Comparison of ENCODE assay signal across 12 cellular contexts in genomic region chr16:50315346-50315997, GRCh38. TPM values are rescaled to one million over a fixed set of nuclear protein-coding genes. Genes with fewer than 3 reads are reported as not detected.
DNase-seq lines count a peak whose midpoint lies in the region; ATAC-seq, FAIRE-seq and TF ChIP-seq lines count a peak whose summit lies in the region.
"Had no signal": no experiment of that assay in that cellular context is flagged by ENCODE, and none has a peak within 500 bp of the region (broad histone marks: within the 10 kb centered on the region; RNA-seq: fewer than 3 reads in every experiment).

No MANE protein-coding gene starts in this region.

- no peak for DNase-seq in CD14-positive monocyte (ENCODE audit: low spot score)
- peak in 2 of 3 donors; percentile 13 to 45 for DNase-seq in Peyer's patch
- no peak for DNase-seq in bronchial epithelial cell (ENCODE audit: low read depth)
- no peak for DNase-seq in nephron progenitor cell
- DNase-seq in NCI-H1436 treated with DMSO at 0.1 percent for 48 hours (lab: John Stamatoyannopoulos, UW): no peak
- DNase-seq in omental fat pad (ENCODE audit: low spot score): no peak
- DNase-seq in mesendoderm: no peak
- DNase-seq: effector memory CD4-positive, alpha-beta T cell; glutamatergic neuron; NCI-H1417 treated with DMSO at 0.1 percent for 48 hours; stimulated activated naive CD4-positive, alpha-beta T cell had no signal

- no peak for ATAC-seq in GM18861 (IDR thresholded peaks at IDR 0.05; ENCODE audit: unreplicated experiment)
- no peak for ATAC-seq in omental fat pad (ENCODE audit: low FRiP score)

- no peak overlapping the region for H2BK15ac ChIP-seq in mesendoderm (replicated peaks; ENCODE audit: low read depth)

- H3K27me3 ChIP-seq in Peyer's patch: no peaks in the 10 kb centered on the region
- no peaks in the 10 kb centered on the region for H3K27me3 ChIP-seq in bronchial epithelial cell (ENCODE audit: control insufficient read depth, insufficient read depth, low read length)
- no peaks in the 10 kb centered on the region for H3K27me3 ChIP-seq in mesendoderm (ENCODE audit: insufficient read depth, low read length, poor library complexity)

- H3K79me1 ChIP-seq in mesendoderm (ENCODE audit: low read length): no peaks in the 10 kb centered on the region

- no peak overlapping the region for H4K8ac ChIP-seq in mesendoderm (ENCODE audit: low read depth, low read length)

- no peak overlapping the region for H3K4me2 ChIP-seq in mesendoderm (ENCODE audit: low read length)

- WGBS in mesendoderm (ENCODE audit: extremely low coverage, insufficient coverage, low lambda C conversion rate): no CpG with 5 or more reads among the region's 15 CpGs

- H3K27ac ChIP-seq in Peyer's patch: no peak overlapping the region
- no peak overlapping the region for H3K27ac ChIP-seq in mesendoderm (ENCODE audit: low read depth, low read length)

- intact Hi-C loops in CD14-positive monocyte (cut with micrococcal nuclease): no loop called here

- no peaks in the 10 kb centered on the region for H3K79me2 ChIP-seq in mesendoderm (ENCODE audit: control insufficient read depth, insufficient read depth, low read length)

- H3K36me3 Mint-ChIP-seq in CD14-positive monocyte: peaks cover 84 to 97% of the 10 kb centered on the region in 2 donors
- peaks cover 52% of the 10 kb centered on the region for H3K36me3 Mint-ChIP-seq in nephron progenitor cell (ENCODE audit: low read depth)

- no peak overlapping the region for H2BK5ac ChIP-seq in mesendoderm (ENCODE audit: low read length)

- H3K4me3 ChIP-seq in Peyer's patch: no peak overlapping the region
- H3K4me3 ChIP-seq in bronchial epithelial cell (ENCODE audit: low read depth, low read length): no peak overlapping the region
- H3K4me3 ChIP-seq in mesendoderm (ENCODE audit: low read length): no peak overlapping the region

- H3K9me3 ChIP-seq in Peyer's patch: no peaks in the 10 kb centered on the region

- peaks cover 0 to 78% (median 0%) of the 10 kb centered on the region in 3 donors for H3K36me3 ChIP-seq in Peyer's patch
- H3K36me3 ChIP-seq in bronchial epithelial cell (ENCODE audit: control insufficient read depth, insufficient read depth, low read length): peaks cover 15% of the 10 kb centered on the region
- H3K36me3 ChIP-seq in mesendoderm (ENCODE audit: control insufficient read depth, insufficient read depth, low read length): peaks cover 7% of the 10 kb centered on the region

- no peaks in the 10 kb centered on the region for H3K9me3 Mint-ChIP-seq in CD14-positive monocyte
- H3K9me3 Mint-ChIP-seq in nephron progenitor cell: no peaks in the 10 kb centered on the region

- peak overlapping the region in 6 of 7 donors; percentile 23 to 93 (median 62) for H3K27ac Mint-ChIP-seq in CD14-positive monocyte
- H3K27ac Mint-ChIP-seq in nephron progenitor cell: peak overlapping the region; percentile 87

- FAIRE-seq in bronchial epithelial cell (lab: Jason Lieb, UNC): peak; percentile 36

- no peak overlapping the region for H3K9ac ChIP-seq in mesendoderm (ENCODE audit: low read length)

- H3K4me3 Mint-ChIP-seq in CD14-positive monocyte (no peak overlapping the region), nephron progenitor cell (no peak overlapping the region)

- H3K4ac ChIP-seq in mesendoderm (ENCODE audit: low read depth, low read length): no peak overlapping the region

- no peak overlapping the region for H4K5ac ChIP-seq in mesendoderm (ENCODE audit: low read length)

- no peak overlapping the region for H2AK5ac ChIP-seq in mesendoderm (ENCODE audit: low read length)

- no peak for TF ChIP-seq CTCF in CD14-positive monocyte (IDR thresholded peaks at IDR 0.05)
- no peak for TF ChIP-seq CTCF in Peyer's patch (IDR thresholded peaks at IDR 0.05)
- no peak for TF ChIP-seq CTCF in bronchial epithelial cell (IDR thresholded peaks at IDR 0.05; ENCODE audit: insufficient read depth, low read length, severe bottlenecking)
- no peak for TF ChIP-seq CTCF in nephron progenitor cell (IDR thresholded peaks at IDR 0.05)
- no peak for TF ChIP-seq CTCF in omental fat pad (IDR thresholded peaks at IDR 0.05)

- TF ChIP-seq POLR2A in Peyer's patch (IDR thresholded peaks at IDR 0.05): no peak

- no peak overlapping the region for H3K23ac ChIP-seq in mesendoderm (ENCODE audit: low read length)

- H3K4me1 Mint-ChIP-seq in CD14-positive monocyte (peaks cover 26% of the 10 kb centered on the region), nephron progenitor cell (peaks cover 13% of the 10 kb centered on the region)

- H3K27me3 Mint-ChIP-seq in CD14-positive monocyte (ENCODE audit: low read depth in 3 of 3): no peaks in the 10 kb centered on the region
- H3K27me3 Mint-ChIP-seq in nephron progenitor cell (ENCODE audit: low read depth, poor library complexity): no peaks in the 10 kb centered on the region

- no peak overlapping the region for H3K18ac ChIP-seq in mesendoderm (ENCODE audit: low read length)

- no peak overlapping the region for H3K56ac ChIP-seq in mesendoderm (ENCODE audit: low read length)

- no peak overlapping the region for H2BK120ac ChIP-seq in mesendoderm (ENCODE audit: low read depth, low read length)

- H3K4me1 ChIP-seq in Peyer's patch (no peaks in the 10 kb centered on the region), mesendoderm (ENCODE audit: control insufficient read depth, low read depth, low read length) (no peaks in the 10 kb centered on the region)

RNA-seq across cellular contexts. Expression of gene ADCY7, which starts 49.1 kb away (rescaled TPM):
- 10 to 100 TPM; 53.1 to 91.5 TPM for polyA plus RNA-seq in CD14-positive monocyte
- total RNA-seq in Peyer's patch: 10 to 100 TPM in 3 of 4 donors, 1 to 10 TPM in 1; 6.5 to 67.7 (median 21.5) TPM
- total RNA-seq in bronchial epithelial cell: 29.2 and 61.7 TPM in 2 replicates
- total RNA-seq in omental fat pad: 10 to 100 TPM; 14.0 to 38.9 (median 21.4) TPM
- 0.58 TPM for polyA plus RNA-seq in mesendoderm (2013, experiment 1 of 2)
- 0.84 TPM for polyA plus RNA-seq in mesendoderm (2013, experiment 2 of 2)

RNA-seq across cellular contexts. Expression of gene BRD7, which starts 53.3 kb away (rescaled TPM):
- polyA plus RNA-seq in CD14-positive monocyte: 10 to 100 TPM; 11.4 to 21.2 TPM
- 10 to 100 TPM; 27.8 to 46.2 (median 36.8) TPM for total RNA-seq in Peyer's patch
- 33.2 and 64.4 TPM in 2 replicates for total RNA-seq in bronchial epithelial cell
- 10 to 100 TPM; 29.9 to 41.2 (median 38.9) TPM for total RNA-seq in omental fat pad
- 134 TPM for polyA plus RNA-seq in mesendoderm (2013, experiment 1 of 2)
- polyA plus RNA-seq in mesendoderm (2013, experiment 2 of 2): 139 TPM

Comparison
In these comparisons a context has a peak if more than half of its experiments do, and no peak if none do; other contexts are left out.
1. DNase-seq: peak in Peyer's patch (2 of 3); none in CD14-positive monocyte (single experiment), bronchial epithelial cell (single experiment), nephron progenitor cell (single experiment), NCI-H1436 treated with DMSO at 0.1 percent for 48 hours (single experiment), omental fat pad (single experiment) and mesendoderm (single experiment).